Comparison of ENCODE assay signal across 8 cellular contexts in genomic region chr6:13454286-13455221, GRCh38. TPM values are rescaled to one million over a fixed set of nuclear protein-coding genes. Genes with fewer than 3 reads are reported as not detected.
A peak's percentile ranks its signal among the peaks of the same experiment; 100 is the strongest.
DNase-seq lines count a peak whose midpoint lies in the region; ATAC-seq, FAIRE-seq and TF ChIP-seq lines count a peak whose summit lies in the region.

No MANE protein-coding gene starts in this region.

- peaks cover 8% of the 10 kb centered on the region for H3K36me3 Mint-ChIP-seq in activated CD8-positive, alpha-beta memory T cell treated with anti-CD3 and anti-CD28 coated beads, Interleukin-2, amount 10 ng/mL, durations not matched to agents 7 days and 5 days

- peaks cover 0 to 8% of the 10 kb centered on the region in 2 donors for H3K4me1 ChIP-seq in esophagus (ENCODE audit: control insufficient read depth in 2 of 2, insufficient read depth in 2 of 2, low read length in 1 of 2)
- no peaks in the 10 kb centered on the region for H3K4me1 ChIP-seq in testis

- peak; percentile 66 for FAIRE-seq in GM19239 (lab: Jason Lieb, UNC)

- peak overlapping the region; percentile 74 to 83 for H3K27ac ChIP-seq in esophagus (ENCODE audit: low read depth in 2 of 2, low read length in 1 of 2)
- no peak overlapping the region for H3K27ac ChIP-seq in testis

- CTCF ChIA-PET in activated CD8-positive, alpha-beta memory T cell treated with anti-CD3 and anti-CD28 coated beads, Interleukin-2, amount 10 ng/mL, durations not matched to agents 7 days and 5 days (lab: Charles Lee): interaction anchor here (0.9 to 2.6 kb wide), 14 partner anchors 10 to 160 kb away, joined by 3 to 13 read pairs (median 4); partner anchors contain the start of genes GFOD1, NOL7 and SIRT5

- H3K36me3 ChIP-seq in esophagus (ENCODE audit: control insufficient read depth in 2 of 2, insufficient read depth in 2 of 2, low read length in 1 of 2): peaks cover 0 to 6% of the 10 kb centered on the region in 2 donors
- no peaks in the 10 kb centered on the region for H3K36me3 ChIP-seq in testis (ENCODE audit: low read depth, missing control alignments)

- H3K4me3 ChIP-seq in esophagus (ENCODE audit: low read depth in 1 of 2, low read length in 2 of 2) (no peak overlapping the region), testis (no peak overlapping the region)

- H3K27me3 Mint-ChIP-seq in activated CD8-positive, alpha-beta memory T cell treated with anti-CD3 and anti-CD28 coated beads, Interleukin-2, amount 10 ng/mL, durations not matched to agents 7 days and 5 days: no peaks in the 10 kb centered on the region

- H3K4me3 Mint-ChIP-seq in activated CD8-positive, alpha-beta memory T cell treated with anti-CD3 and anti-CD28 coated beads, Interleukin-2, amount 10 ng/mL, durations not matched to agents 7 days and 5 days: peak overlapping the region; percentile 58

- no peaks in the 10 kb centered on the region for H3K9me3 Mint-ChIP-seq in activated CD8-positive, alpha-beta memory T cell treated with anti-CD3 and anti-CD28 coated beads, Interleukin-2, amount 10 ng/mL, durations not matched to agents 7 days and 5 days (ENCODE audit: low read depth)

- H3K27ac Mint-ChIP-seq in activated CD8-positive, alpha-beta memory T cell treated with anti-CD3 and anti-CD28 coated beads, Interleukin-2, amount 10 ng/mL, durations not matched to agents 7 days and 5 days: peak overlapping the region; percentile 91

- intact Hi-C loops in testis (cut with DNase I; ENCODE audit: low total_unique reads): no loop called here

- H3K27me3 ChIP-seq in esophagus (ENCODE audit: control insufficient read depth in 1 of 2, insufficient read depth in 2 of 2, low read length in 2 of 2): no peaks in the 10 kb centered on the region
- H3K27me3 ChIP-seq in testis: no peaks in the 10 kb centered on the region

- H3K4me1 Mint-ChIP-seq in activated CD8-positive, alpha-beta memory T cell treated with anti-CD3 and anti-CD28 coated beads, Interleukin-2, amount 10 ng/mL, durations not matched to agents 7 days and 5 days: peaks cover 41% of the 10 kb centered on the region

- DNase-seq in GM19239 (ENCODE audit: insufficient read length, low spot score) (no peak), LHCN-M2 (ENCODE audit: low read depth) (peak; percentile 70), occipital lobe (lab: John Stamatoyannopoulos, UW) (peak; percentile 88), testis (peak; percentile 27), NCI-H2227 (lab: John Stamatoyannopoulos, UW; ENCODE audit: unreplicated experiment) (no peak)
- peak; percentile 78 for DNase-seq in activated CD8-positive, alpha-beta memory T cell treated with anti-CD3 and anti-CD28 coated beads, Interleukin-2, amount 10 ng/mL, durations not matched to agents 7 days and 5 days

- 54 to 57% methylated on average over 11 of the region's 11 CpGs for WGBS in esophagus, 2 donors
- 67 to 68% methylated on average over 11 of the region's 11 CpGs for WGBS in testis, 2 donors

- ATAC-seq in activated CD8-positive, alpha-beta memory T cell treated with anti-CD3 and anti-CD28 coated beads, Interleukin-2, amount 10 ng/mL, durations not matched to agents 7 days and 5 days: peak; percentile 69
- no peak for ATAC-seq in GM21528 (IDR thresholded peaks at IDR 0.05; ENCODE audit: low FRiP score, unreplicated experiment)

- H3K9me3 ChIP-seq in esophagus (ENCODE audit: control insufficient read depth in 2 of 2, insufficient read depth in 1 of 2, low read depth in 1 of 2, low read length in 1 of 2) (no peaks in the 10 kb centered on the region), testis (no peaks in the 10 kb centered on the region)

- TF ChIP-seq POLR2A in testis (IDR thresholded peaks at IDR 0.05): no peak

- no peak for TF ChIP-seq CTCF in testis (IDR thresholded peaks at IDR 0.05)

RNA-seq across cellular contexts. Expression of gene GFOD1, which starts 32.8 kb away (rescaled TPM):
- 2.7 and 3.1 TPM in 2 replicates for total RNA-seq in LHCN-M2 (2014; rRNA removed)
- polyA plus RNA-seq in LHCN-M2 (2012): 1.1 TPM
- 10 to 100 TPM; 10.6 to 11.6 TPM for total RNA-seq in activated CD8-positive, alpha-beta memory T cell treated with anti-CD3 and anti-CD28 coated beads, Interleukin-2, amount 10 ng/mL, durations not matched to agents 7 days and 5 days
- polyA plus RNA-seq in esophagus: 1 to 10 TPM; 4.2 to 6.8 TPM
- 38.2 TPM for total RNA-seq in occipital lobe
- 1 to 10 TPM; 5.0 to 5.4 TPM for total RNA-seq in testis
- 2.5 TPM for polyA plus RNA-seq in testis (ENCODE audit: insufficient read depth, low read depth, low replicate concordance)

Comparison
In these comparisons a context has a peak if more than half of its experiments do, and no peak if none do; other contexts are left out.
1. DNase-seq: peak in LHCN-M2 (single experiment), activated CD8-positive, alpha-beta memory T cell treated with anti-CD3 and anti-CD28 coated beads, Interleukin-2, amount 10 ng/mL, durations not matched to agents 7 days and 5 days (single experiment), occipital lobe (single experiment) and testis (single experiment); none in GM19239 (single experiment) and NCI-H2227 (single experiment).
2. H3K27ac ChIP-seq: peak in esophagus (2 of 2); none in testis (0 of 2).